Comparison of ENCODE assay signal across 9 cellular contexts in the genomic region with DNA sequence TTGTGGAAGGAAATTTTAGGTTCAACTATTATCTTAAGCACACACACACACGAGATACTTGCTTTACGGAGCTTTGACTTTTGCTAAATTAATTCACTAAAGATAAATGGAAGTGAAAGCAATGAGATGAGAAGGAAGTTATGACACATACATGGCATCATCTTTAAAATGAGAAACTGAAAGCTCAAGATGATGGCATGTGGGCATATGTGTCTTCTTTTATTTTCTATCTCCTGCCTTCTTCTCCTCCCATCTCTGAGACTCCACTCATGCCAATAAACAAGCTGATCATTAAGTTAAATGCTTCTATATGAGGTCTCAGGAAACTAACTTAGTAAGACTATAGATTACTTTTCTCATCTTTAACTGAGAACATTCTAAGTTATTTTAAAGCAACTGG.
DNase-seq lines count a peak whose midpoint lies in the region; ATAC-seq and TF ChIP-seq lines count a peak whose summit lies in the region.
"Had no signal": no experiment of that assay in that cellular context is flagged by ENCODE, and none has a peak within 500 bp of the region (broad histone marks: within the 10 kb centered on the region; RNA-seq: fewer than 3 reads in every experiment).

No MANE protein-coding gene starts in this region.

- POLR2A ChIA-PET in A673 (lab: Charles Lee; ENCODE audit: low non-redundant PET) (no interaction called here), RWPE1 (lab: Yijun Ruan, JAX; ENCODE audit: low non-redundant PET) (no interaction called here)

- TF ChIP-seq CTCF in A673 (conservative IDR thresholded peaks at IDR 0.05; ENCODE audit: low read depth, low read length), result no peak
- no peak for TF ChIP-seq CTCF in RWPE1 (conservative IDR thresholded peaks at IDR 0.05; ENCODE audit: low read depth)

- H3K36me3 Mint-ChIP-seq in activated naive CD8-positive, alpha-beta T cell, result peaks cover 10% of the 10 kb centered on the region

- H3K9me3 ChIP-seq in A673 (ENCODE audit: low read depth, low read length, poor library complexity, severe bottlenecking), result no peaks in the 10 kb centered on the region

- peak overlapping the region; percentile 90 for H3K27ac Mint-ChIP-seq in activated naive CD8-positive, alpha-beta T cell

- CTCF ChIA-PET in A673 (lab: Charles Lee) (no interaction called here), RWPE1 (lab: Yijun Ruan, JAX) (no interaction called here)

- H3K9me3 Mint-ChIP-seq in activated naive CD8-positive, alpha-beta T cell (ENCODE audit: low read depth), result no peaks in the 10 kb centered on the region

- H3K4me3 Mint-ChIP-seq in activated naive CD8-positive, alpha-beta T cell, result peak overlapping the region; percentile 76

- DNase-seq in A673 (ENCODE audit: low spot score), result peak; percentile 45
- peak; percentile 9 for DNase-seq in GM19238 (ENCODE audit: insufficient read length, low spot score)
- DNase-seq in RWPE1 (ENCODE audit: low spot score), result no peak
- DNase-seq in DMS79 treated with DMSO at 0.1 percent for 48 hours (lab: John Stamatoyannopoulos, UW), result no peak
- DNase-seq in DMS114 treated with DMSO at 0.1 percent for 48 hours (lab: John Stamatoyannopoulos, UW; ENCODE audit: unreplicated experiment), result no peak
- no peak for DNase-seq in DMS 273 treated with DMSO at 0.1 percent for 48 hours (lab: John Stamatoyannopoulos, UW)
- DNase-seq: NCI-H446 had no signal

- intact Hi-C loops in A673 (cut with micrococcal nuclease; ENCODE audit: unreplicated experiment), result no loop called here

- H3K4me1 Mint-ChIP-seq in activated naive CD8-positive, alpha-beta T cell (ENCODE audit: low read depth), result peaks cover 60% of the 10 kb centered on the region

- ATAC-seq in HG03280 (IDR thresholded peaks at IDR 0.05; ENCODE audit: unreplicated experiment), result peak; percentile 85

- no TSS peak for BruUV-seq in A673 (replicated peaks; lab: Mats Ljungman, UMichigan)

- H3K4me3 ChIP-seq in A673 (ENCODE audit: low read depth, low read length, poor library complexity, severe bottlenecking), result no peak overlapping the region

- no peaks in the 10 kb centered on the region for H3K27me3 ChIP-seq in A673 (replicated peaks; ENCODE audit: insufficient read depth, low read depth, low read length, poor library complexity)

- H3K36me3 ChIP-seq in A673 (ENCODE audit: insufficient read depth, low read length, poor library complexity, severe bottlenecking), result no peaks in the 10 kb centered on the region

- H3K27ac ChIP-seq in A673 (ENCODE audit: low read depth, low read length, poor library complexity, severe bottlenecking) (peak overlapping the region; percentile 10), RWPE1 (no peak overlapping the region)

- no peaks in the 10 kb centered on the region for H3K27me3 Mint-ChIP-seq in activated naive CD8-positive, alpha-beta T cell

- H3K4me1 ChIP-seq in A673 (ENCODE audit: insufficient read depth, low read length, poor library complexity, severe bottlenecking), result peaks cover 26% of the 10 kb centered on the region

Comparison
In these comparisons a context has a peak if more than half of its experiments do, and no peak if none do; other contexts are left out.
1. DNase-seq: peak in A673 (single experiment) and GM19238 (single experiment); none in RWPE1 (single experiment), DMS79 treated with DMSO at 0.1 percent for 48 hours (single experiment), DMS114 treated with DMSO at 0.1 percent for 48 hours (single experiment) and DMS 273 treated with DMSO at 0.1 percent for 48 hours (single experiment).